Comparison of ENCODE assay signal across 9 cellular contexts in genomic region chr11:64334764-64335741, GRCh38. TPM values are rescaled to one million over a fixed set of nuclear protein-coding genes. Genes with fewer than 3 reads are reported as not detected.
A peak's percentile ranks its signal among the peaks of the same experiment; 100 is the strongest.
DNase-seq lines count a peak whose midpoint lies in the region; ATAC-seq and TF ChIP-seq lines count a peak whose summit lies in the region.
"Had no signal": no experiment of that assay in that cellular context is flagged by ENCODE, and none has a peak within 500 bp of the region (broad histone marks: within the 10 kb centered on the region; RNA-seq: fewer than 3 reads in every experiment).

No MANE protein-coding gene starts in this region.

- TF ChIP-seq POLR2A in body of pancreas (IDR thresholded peaks at IDR 0.05), result no peak

- peaks cover 28% of the 10 kb centered on the region for H3K4me1 Mint-ChIP-seq in activated CD4-positive, alpha-beta T cell treated with anti-CD3 and anti-CD28 coated beads for 36 hours

- no peak overlapping the region for H3K27ac Mint-ChIP-seq in activated CD4-positive, alpha-beta T cell treated with anti-CD3 and anti-CD28 coated beads for 36 hours

- no peak overlapping the region for H3K9ac ChIP-seq in mucosa of rectum (ENCODE audit: low read depth in 1 of 2, low read length in 2 of 2)

- no peaks in the 10 kb centered on the region for H3K9me3 Mint-ChIP-seq in activated CD4-positive, alpha-beta T cell treated with anti-CD3 and anti-CD28 coated beads for 36 hours (ENCODE audit: low read depth)

- peak; percentile 71 for ATAC-seq in activated CD4-positive, alpha-beta T cell treated with anti-CD3 and anti-CD28 coated beads for 36 hours
- ATAC-seq in GM21390 (IDR thresholded peaks at IDR 0.05; ENCODE audit: unreplicated experiment), result peak; percentile 72
- ATAC-seq in HG03558 (IDR thresholded peaks at IDR 0.05; ENCODE audit: extremely low read depth, unreplicated experiment), result peak; percentile 40
- peak; percentile 78 for ATAC-seq in body of pancreas

- no peaks in the 10 kb centered on the region for H3K27me3 ChIP-seq in body of pancreas
- H3K27me3 ChIP-seq in mucosa of rectum (ENCODE audit: control insufficient read depth in 2 of 2, insufficient read depth in 2 of 2, low read length in 2 of 2), result no peaks in the 10 kb centered on the region

- POLR2A ChIA-PET in activated CD4-positive, alpha-beta T cell treated with anti-CD3 and anti-CD28 coated beads for 36 hours (lab: Charles Lee), result no interaction called here

- 43 to 47% methylated on average over 12 to 13 of the region's 13 CpGs for whole genome bisulfite sequencing in body of pancreas, 2 donors

- peak; percentile 76 for DNase-seq in activated CD4-positive, alpha-beta T cell treated with anti-CD3 and anti-CD28 coated beads for 36 hours
- no peak for DNase-seq in activated CD4-positive, alpha-beta T cell treated with anti-CD3 and anti-CD28 coated beads for 4 hours
- DNase-seq in NOMO-1 (lab: John Stamatoyannopoulos, UW; ENCODE audit: unreplicated experiment in 2 of 2), result peak; percentile 95 to 96
- DNase-seq in body of pancreas, result peak; percentile 47 to 82 (median 74)
- DNase-seq in NCI-H1048 (lab: John Stamatoyannopoulos, UW), result no peak
- DNase-seq: DND-41 had no signal

- no peak overlapping the region for H3K4me3 Mint-ChIP-seq in activated CD4-positive, alpha-beta T cell treated with anti-CD3 and anti-CD28 coated beads for 36 hours

- H3K27ac ChIP-seq in body of pancreas (peak overlapping the region in 3 of 4 donors; percentile 28 to 61 (median 46)), mucosa of rectum (ENCODE audit: low read depth in 2 of 2, low read length in 2 of 2) (peak overlapping the region; percentile 44 to 52)

- peaks cover 15% of the 10 kb centered on the region for H3K4me1 ChIP-seq in body of pancreas
- peaks cover 21 to 29% of the 10 kb centered on the region in 2 donors for H3K4me1 ChIP-seq in mucosa of rectum (ENCODE audit: control insufficient read depth in 2 of 2, insufficient read depth in 2 of 2, low read length in 2 of 2)

- TF ChIP-seq CTCF in body of pancreas (IDR thresholded peaks at IDR 0.05), result peak in 1 of 7 experiments; percentile 3

- CTCF ChIA-PET in activated CD4-positive, alpha-beta T cell treated with anti-CD3 and anti-CD28 coated beads for 36 hours (lab: Charles Lee), result interaction anchor here (0.9 kb wide), 1 partner anchor 12 kb away, joined by 3 read pairs; no protein-coding TSS in a partner anchor

- no peaks in the 10 kb centered on the region for H3K36me3 ChIP-seq in body of pancreas (replicated peaks in 1 of 2; ENCODE audit: insufficient read depth in 1 of 2, low read depth in 2 of 2)
- H3K36me3 ChIP-seq in mucosa of rectum (ENCODE audit: control insufficient read depth in 2 of 2, insufficient read depth in 2 of 2, low read length in 2 of 2), result no peaks in the 10 kb centered on the region

- no peak overlapping the region for H3K4me3 ChIP-seq in body of pancreas
- no peak overlapping the region for H3K4me3 ChIP-seq in mucosa of rectum (ENCODE audit: low read length in 2 of 2)

- intact Hi-C loops in activated CD4-positive, alpha-beta T cell treated with anti-CD3 and anti-CD28 coated beads for 36 hours (cut with DNase I, micrococcal nuclease), result loop anchor here in 1 of 2 experiments (1.0 kb wide), 1 partner anchor 17 kb away; the partner anchor contains the start of gene PRDX5
- intact Hi-C loops in body of pancreas (cut with DNase I), result no loop called here

- H3K9me3 ChIP-seq in body of pancreas, result no peaks in the 10 kb centered on the region
- no peaks in the 10 kb centered on the region for H3K9me3 ChIP-seq in mucosa of rectum (ENCODE audit: control insufficient read depth in 2 of 2, low read length in 2 of 2)

- peaks cover 14% of the 10 kb centered on the region for H3K36me3 Mint-ChIP-seq in activated CD4-positive, alpha-beta T cell treated with anti-CD3 and anti-CD28 coated beads for 36 hours (ENCODE audit: low read depth)

- H3K27me3 Mint-ChIP-seq in activated CD4-positive, alpha-beta T cell treated with anti-CD3 and anti-CD28 coated beads for 36 hours, result no peaks in the 10 kb centered on the region

RNA-seq across cellular contexts. Expression of gene CCDC88B, which starts 5.0 kb away (rescaled TPM):
- 10 to 100 TPM; 58.4 to 71.3 TPM for total RNA-seq in activated CD4-positive, alpha-beta T cell treated with anti-CD3 and anti-CD28 coated beads for 36 hours
- 10 to 100 TPM in 1 of 2 donors, 1 to 10 TPM in 1; 8.8 to 16.2 TPM for total RNA-seq in body of pancreas

RNA-seq across cellular contexts. Expression of gene PRDX5, which starts 17.1 kb away (rescaled TPM):
- total RNA-seq in activated CD4-positive, alpha-beta T cell treated with anti-CD3 and anti-CD28 coated beads for 36 hours, result 100 to 1,000 TPM; 110 to 142 TPM
- 100 to 1,000 TPM; 108 to 224 TPM for total RNA-seq in body of pancreas

RNA-seq across cellular contexts. Expression of gene TRMT112, which starts 17.7 kb away (rescaled TPM):
- 100 to 1,000 TPM; 185 to 243 TPM for total RNA-seq in activated CD4-positive, alpha-beta T cell treated with anti-CD3 and anti-CD28 coated beads for 36 hours
- total RNA-seq in body of pancreas, result 100 to 1,000 TPM; 170 to 223 TPM

RNA-seq across cellular contexts. Expression of gene RPS6KA4, which starts 23.9 kb away (rescaled TPM):
- 10 to 100 TPM; 22.0 to 30.2 TPM for total RNA-seq in activated CD4-positive, alpha-beta T cell treated with anti-CD3 and anti-CD28 coated beads for 36 hours
- total RNA-seq in body of pancreas, result 10 to 100 TPM; 13.0 to 22.7 TPM

RNA-seq across cellular contexts. Expression of gene ESRRA, which starts 29.7 kb away (rescaled TPM):
- 10 to 100 TPM; 19.0 to 29.6 TPM for total RNA-seq in activated CD4-positive, alpha-beta T cell treated with anti-CD3 and anti-CD28 coated beads for 36 hours
- 10 to 100 TPM; 51.7 to 63.8 TPM for total RNA-seq in body of pancreas

Comparison
In these comparisons a context has a peak if more than half of its experiments do, and no peak if none do; other contexts are left out.
1. DNase-seq: peak in activated CD4-positive, alpha-beta T cell treated with anti-CD3 and anti-CD28 coated beads for 36 hours (single experiment), NOMO-1 (2 of 2) and body of pancreas (4 of 4); none in activated CD4-positive, alpha-beta T cell treated with anti-CD3 and anti-CD28 coated beads for 4 hours (0 of 2) and NCI-H1048 (single experiment).
2. Peak in every context shown above with its lines, with median percentiles within 50 percentile points of each other: ATAC-seq.